30 cellular contexts compared by ENCODE assay signal in the genomic region with DNA sequence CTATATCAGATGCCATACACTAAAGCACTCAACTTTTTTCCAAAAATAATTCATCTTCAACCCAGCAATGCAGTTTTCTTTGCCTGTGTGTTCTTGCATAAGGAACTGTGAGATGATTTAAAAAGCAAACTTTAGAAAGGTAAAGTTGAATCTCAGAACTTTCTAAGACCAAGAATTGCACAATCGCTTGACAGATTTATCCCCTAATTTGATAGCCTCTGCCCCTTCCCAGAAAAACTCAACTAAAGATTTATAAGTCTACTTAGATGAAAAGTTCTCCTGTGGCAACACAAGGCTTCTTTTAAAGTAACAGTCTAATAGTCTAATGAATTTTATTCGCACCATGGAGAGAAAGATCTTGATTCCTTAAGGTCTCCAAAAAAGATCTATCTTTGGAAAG.
"Had no signal": no experiment of that assay in that cellular context is flagged by ENCODE, and none has a peak within 500 bp of the region (broad histone marks: within the 10 kb centered on the region; RNA-seq: fewer than 3 reads in every experiment).

No MANE protein-coding gene starts in this region.

- H3K27me3 ChIP-seq: body of pancreas, colonic mucosa, esophagus squamous epithelium, left lung, neutrophil, pancreas, right atrium auricular region, suprapubic skin, tibial artery had no signal

- DNase-seq: activated CD4-positive, alpha-beta memory T cell treated with anti-CD3 and anti-CD28 coated beads, Interleukin-2, amount 10 ng/mL, durations not matched to agents 7 days and 5 days; activated CD4-positive, alpha-beta T cell treated with anti-CD3 and anti-CD28 coated beads for 1 hour; activated CD4-positive, alpha-beta T cell treated with anti-CD3 and anti-CD28 coated beads, Interleukin-2, amount 10 ng/mL, durations not matched to agents 7 days and 5 days; activated CD8-positive, alpha-beta memory T cell treated with anti-CD3 and anti-CD28 coated beads, Interleukin-2, amount 50 U/mL, for 48 hours; activated T-cell treated with anti-CD3 and anti-CD28 coated beads, Interleukin-2, amount 50 U/mL, for 24 hours; anterior cingulate cortex; body of pancreas; cerebellar nuclear complex; colonic mucosa; effector CD8-positive, alpha-beta T cell; esophagus squamous epithelium; foreskin melanocyte; left lung; lower lobe of right lung; mesenchymal stem cell; mucosa of descending colon; pancreas; psoas muscle; stimulated activated CD4-positive, alpha-beta T cell treated with anti-CD3 and anti-CD28 coated beads, Interleukin-15, amount 100 ng/mL, for 24 hours; stimulated activated CD4-positive, alpha-beta T cell treated with anti-CD3 and anti-CD28 coated beads, Interleukin-2, amount 100 ng/mL, for 24 hours; stimulated activated naive B cell treated with anti-CD40 and anti-IgM and Interleukin-4, amounts not matched to agents 10 μg/mL and 1 μg/mL and 100 μg/mL, for 72 hours; T-helper 2 cell; tibial artery had no signal

- H3K9me3 ChIP-seq: body of pancreas, colonic mucosa, esophagus squamous epithelium, left lung, lower lobe of right lung, mucosa of descending colon, neutrophil, pancreas, psoas muscle, right atrium auricular region, suprapubic skin, tibial artery had no signal

- H3K4me1 Mint-ChIP-seq: activated CD4-positive, alpha-beta memory T cell treated with anti-CD3 and anti-CD28 coated beads, Interleukin-2, amount 10 ng/mL, durations not matched to agents 7 days and 5 days; activated CD4-positive, alpha-beta T cell treated with anti-CD3 and anti-CD28 coated beads, Interleukin-2, amount 10 ng/mL, durations not matched to agents 7 days and 5 days; activated naive CD4-positive, alpha-beta T cell treated with anti-CD3 and anti-CD28 coated beads, Interleukin-2, amount 50 U/mL, for 24 hours; stimulated activated naive B cell treated with anti-CD40 and anti-IgM and Interleukin-4, amounts not matched to agents 10 μg/mL and 1 μg/mL and 100 μg/mL, for 72 hours had no signal

- H3K36me3 ChIP-seq: colonic mucosa, esophagus squamous epithelium, left lung, lower lobe of right lung, neutrophil, pancreas, right atrium auricular region, suprapubic skin, tibial artery had no signal

- H3K9me3 Mint-ChIP-seq: activated CD4-positive, alpha-beta memory T cell treated with anti-CD3 and anti-CD28 coated beads, Interleukin-2, amount 10 ng/mL, durations not matched to agents 7 days and 5 days; activated CD4-positive, alpha-beta T cell treated with anti-CD3 and anti-CD28 coated beads, Interleukin-2, amount 10 ng/mL, durations not matched to agents 7 days and 5 days; activated naive CD4-positive, alpha-beta T cell treated with anti-CD3 and anti-CD28 coated beads, Interleukin-2, amount 50 U/mL, for 24 hours; activated T-cell treated with anti-CD3 and anti-CD28 coated beads, Interleukin-2, amount 50 U/mL, for 24 hours; natural killer cell treated with Interleukin-12 subunit alpha and Interleukin-12 subunit beta and Interleukin-15 and Interleukin-18, amount 100 ng/mL, for 72 hours; stimulated activated naive B cell treated with anti-CD40 and anti-IgM and Interleukin-4, amounts not matched to agents 10 μg/mL and 1 μg/mL and 100 μg/mL, for 72 hours; WTC11 had no signal

- H3K27ac Mint-ChIP-seq: activated CD4-positive, alpha-beta memory T cell treated with anti-CD3 and anti-CD28 coated beads, Interleukin-2, amount 10 ng/mL, durations not matched to agents 7 days and 5 days; activated CD4-positive, alpha-beta T cell treated with anti-CD3 and anti-CD28 coated beads, Interleukin-2, amount 10 ng/mL, durations not matched to agents 7 days and 5 days; activated naive CD4-positive, alpha-beta T cell treated with anti-CD3 and anti-CD28 coated beads, Interleukin-2, amount 50 U/mL, for 24 hours; activated T-cell treated with anti-CD3 and anti-CD28 coated beads, Interleukin-2, amount 50 U/mL, for 24 hours; natural killer cell treated with Interleukin-12 subunit alpha and Interleukin-12 subunit beta and Interleukin-15 and Interleukin-18, amount 100 ng/mL, for 72 hours; stimulated activated naive B cell treated with anti-CD40 and anti-IgM and Interleukin-4, amounts not matched to agents 10 μg/mL and 1 μg/mL and 100 μg/mL, for 72 hours had no signal

- H3K27me3 Mint-ChIP-seq: activated CD4-positive, alpha-beta T cell treated with anti-CD3 and anti-CD28 coated beads, Interleukin-2, amount 10 ng/mL, durations not matched to agents 7 days and 5 days; activated T-cell treated with anti-CD3 and anti-CD28 coated beads, Interleukin-2, amount 50 U/mL, for 24 hours; natural killer cell treated with Interleukin-12 subunit alpha and Interleukin-12 subunit beta and Interleukin-15 and Interleukin-18, amount 100 ng/mL, for 72 hours; stimulated activated naive B cell treated with anti-CD40 and anti-IgM and Interleukin-4, amounts not matched to agents 10 μg/mL and 1 μg/mL and 100 μg/mL, for 72 hours had no signal

- ATAC-seq: body of pancreas; left lung; lower lobe of right lung; mucosa of descending colon; natural killer cell treated with Interleukin-12 subunit alpha and Interleukin-12 subunit beta and Interleukin-15 and Interleukin-18, amount 100 ng/mL, for 72 hours; pancreas; stimulated activated naive B cell treated with anti-CD40 and anti-IgM and Interleukin-4, amounts not matched to agents 10 μg/mL and 1 μg/mL and 100 μg/mL, for 72 hours; WTC11 had no signal

- H3K27ac ChIP-seq: body of pancreas, colonic mucosa, epithelial cell of prostate, esophagus squamous epithelium, left lung, lower lobe of right lung, neutrophil, pancreas, psoas muscle, right atrium auricular region, suprapubic skin had no signal

- H3K4me1 ChIP-seq: body of pancreas, colonic mucosa, esophagus squamous epithelium, left lung, lower lobe of right lung, psoas muscle, right atrium auricular region had no signal

- H3K4me3 Mint-ChIP-seq: activated CD4-positive, alpha-beta memory T cell treated with anti-CD3 and anti-CD28 coated beads, Interleukin-2, amount 10 ng/mL, durations not matched to agents 7 days and 5 days; activated CD4-positive, alpha-beta T cell treated with anti-CD3 and anti-CD28 coated beads, Interleukin-2, amount 10 ng/mL, durations not matched to agents 7 days and 5 days; activated naive CD4-positive, alpha-beta T cell treated with anti-CD3 and anti-CD28 coated beads, Interleukin-2, amount 50 U/mL, for 24 hours; activated T-cell treated with anti-CD3 and anti-CD28 coated beads, Interleukin-2, amount 50 U/mL, for 24 hours; natural killer cell treated with Interleukin-12 subunit alpha and Interleukin-12 subunit beta and Interleukin-15 and Interleukin-18, amount 100 ng/mL, for 72 hours; stimulated activated naive B cell treated with anti-CD40 and anti-IgM and Interleukin-4, amounts not matched to agents 10 μg/mL and 1 μg/mL and 100 μg/mL, for 72 hours; WTC11 had no signal

- H3K4me3 ChIP-seq: body of pancreas, colonic mucosa, esophagus squamous epithelium, left lung, lower lobe of right lung, mucosa of descending colon, pancreas, psoas muscle, right atrium auricular region, suprapubic skin, tibial artery had no signal

- H3K36me3 Mint-ChIP-seq: activated naive CD4-positive, alpha-beta T cell treated with anti-CD3 and anti-CD28 coated beads, Interleukin-2, amount 50 U/mL, for 24 hours; natural killer cell treated with Interleukin-12 subunit alpha and Interleukin-12 subunit beta and Interleukin-15 and Interleukin-18, amount 100 ng/mL, for 72 hours; stimulated activated naive B cell treated with anti-CD40 and anti-IgM and Interleukin-4, amounts not matched to agents 10 μg/mL and 1 μg/mL and 100 μg/mL, for 72 hours; WTC11 had no signal
